8 cellular contexts compared by ENCODE assay signal in the genomic region with DNA sequence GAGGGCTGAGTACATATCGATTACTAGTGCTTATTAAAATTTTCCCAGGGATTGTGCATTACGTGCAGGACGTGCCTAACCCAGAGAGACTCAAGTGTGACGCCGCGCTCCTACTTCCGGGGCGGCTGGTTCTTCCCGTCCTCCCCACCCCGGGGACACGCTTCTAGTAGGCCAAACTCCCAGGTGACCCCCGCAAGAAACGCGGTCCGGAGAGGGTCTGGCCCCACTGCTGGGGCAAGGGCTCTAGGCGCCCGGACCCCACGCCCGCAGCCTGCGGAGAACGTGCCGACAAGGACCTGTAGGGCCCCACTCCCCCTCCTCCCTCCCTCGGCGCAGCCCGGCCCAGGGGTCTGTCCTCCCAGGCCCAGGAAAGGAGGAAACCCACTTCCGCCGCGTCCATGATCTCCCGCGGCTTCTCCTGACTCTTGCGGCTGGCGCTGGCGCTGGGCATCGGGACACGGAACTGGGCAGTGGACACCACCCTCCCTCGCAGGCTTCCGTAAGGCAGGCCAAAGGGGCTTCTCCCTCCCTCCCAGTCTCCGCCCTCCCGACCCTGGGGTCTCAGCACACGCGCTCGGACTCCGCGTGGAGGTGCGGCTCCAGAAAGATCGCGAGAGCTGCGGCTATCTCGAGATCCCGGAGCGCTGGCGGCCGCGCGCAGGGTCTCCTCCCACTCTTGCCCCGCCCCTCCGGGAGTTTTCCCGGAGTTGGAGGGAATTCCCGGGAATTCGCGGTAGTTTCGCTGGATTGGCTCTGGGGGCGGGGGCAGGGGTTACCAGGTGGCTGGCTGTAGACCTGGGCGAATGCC. TPM values are rescaled to one million over a fixed set of nuclear protein-coding genes. Genes with fewer than 3 reads are reported as not detected.
DNase-seq lines count a peak whose midpoint lies in the region; ATAC-seq, FAIRE-seq and TF ChIP-seq lines count a peak whose summit lies in the region.

A gene (minus strand): TSS at position 609 of the 808 bp plus-strand sequence. CDS start 158 bp downstream, at position 451.

- H3K4me3 ChIP-seq in pancreas (peak within 1 kb of the TSS; percentile 73 to 97 (median 91)), thyroid gland (replicated peaks in 1 of 3) (peak within 1 kb of the TSS; percentile 77 to 96 (median 87))

- H3K4me1 Mint-ChIP-seq in activated naive CD8-positive, alpha-beta T cell treated with anti-CD3 and anti-CD28 coated beads, Interleukin-2, amount 50 U/mL, for 24 hours: peaks cover 53% of the 10 kb centered on the region

- no peaks in the 10 kb centered on the region for H3K27me3 ChIP-seq in pancreas
- H3K27me3 ChIP-seq in thyroid gland: no peaks in the 10 kb centered on the region

- peaks cover 5% of the 10 kb centered on the region for H3K9me3 Mint-ChIP-seq in activated naive CD8-positive, alpha-beta T cell treated with anti-CD3 and anti-CD28 coated beads, Interleukin-2, amount 50 U/mL, for 24 hours

- H3K4me1 ChIP-seq in pancreas (peaks cover 7 to 20% (median 14%) of the 10 kb centered on the region in 3 donors), thyroid gland (peaks cover 11 to 12% of the 10 kb centered on the region in 2 donors)

- TF ChIP-seq CTCF in pancreas (IDR thresholded peaks at IDR 0.05) (no peak), thyroid gland (IDR thresholded peaks at IDR 0.05) (no peak)

- WGBS in pancreas, 2 donors: 0 to 1% methylated on average over 61 to 64 of the region's 64 CpGs
- WGBS in thyroid gland, 2 donors: 0 to 1% methylated on average over 23 to 40 of the region's 64 CpGs

- ATAC-seq in HG02763 (IDR thresholded peaks at IDR 0.05; ENCODE audit: unreplicated experiment): peak; percentile 75
- ATAC-seq in activated naive CD8-positive, alpha-beta T cell treated with anti-CD3 and anti-CD28 coated beads, Interleukin-2, amount 50 U/mL, for 24 hours: peak; percentile 87
- peak; percentile 99 for ATAC-seq in Right ventricle myocardium superior (ENCODE audit: poor library complexity)
- peak; percentile 96 to 99 (median 98) for ATAC-seq in pancreas

- peak; percentile 59 for TF ChIP-seq POLR2A in GM12891 (IDR thresholded peaks at IDR 0.05; ENCODE audit: low read depth, low read length)
- peak in 1 of 2 donors; percentile 73 for TF ChIP-seq POLR2A in thyroid gland (IDR thresholded peaks at IDR 0.05)

- H3K4me3 Mint-ChIP-seq in activated naive CD8-positive, alpha-beta T cell treated with anti-CD3 and anti-CD28 coated beads, Interleukin-2, amount 50 U/mL, for 24 hours: peak within 1 kb of the TSS; percentile 85

- H3K36me3 Mint-ChIP-seq in activated naive CD8-positive, alpha-beta T cell treated with anti-CD3 and anti-CD28 coated beads, Interleukin-2, amount 50 U/mL, for 24 hours (ENCODE audit: low read depth): peaks cover 35% of the 10 kb centered on the region

- peak; percentile 67 for FAIRE-seq in GM12891 (lab: Jason Lieb, UNC)
- FAIRE-seq in pancreas (lab: Jason Lieb, UNC): no peak

- H3K36me3 ChIP-seq in pancreas (peaks cover 0 to 9% (median 0%) of the 10 kb centered on the region in 3 donors), thyroid gland (no peaks in the 10 kb centered on the region)

- H3K9me3 ChIP-seq in pancreas: no peaks in the 10 kb centered on the region
- H3K9me3 ChIP-seq in thyroid gland: no peaks in the 10 kb centered on the region

- intact Hi-C loops in Right ventricle myocardium superior (cut with DNase I): no loop called here
- intact Hi-C loops in pancreas (cut with DNase I): no loop called here
- intact Hi-C loops in thyroid gland (cut with DNase I): no loop called here

- DNase-seq in GM12891 (ENCODE audit: insufficient read length, low spot score): peak; percentile 76
- peak; percentile 91 to 97 (median 96) for DNase-seq in NCI-H1417 (lab: John Stamatoyannopoulos, UW)
- peak; percentile 90 for DNase-seq in SW480 (ENCODE audit: low spot score)
- DNase-seq in activated naive CD8-positive, alpha-beta T cell treated with anti-CD3 and anti-CD28 coated beads, Interleukin-2, amount 50 U/mL, for 24 hours: peak; percentile 88
- peak; percentile 95 for DNase-seq in Right ventricle myocardium superior
- peak; percentile 93 to 97 (median 94) for DNase-seq in pancreas
- peak; percentile 91 for DNase-seq in thyroid gland

- peak within 1 kb of the TSS; percentile 97 for H3K27ac Mint-ChIP-seq in activated naive CD8-positive, alpha-beta T cell treated with anti-CD3 and anti-CD28 coated beads, Interleukin-2, amount 50 U/mL, for 24 hours

- H3K27ac ChIP-seq in pancreas (peak within 1 kb of the TSS; percentile 96 to 100 (median 97)), thyroid gland (peak within 1 kb of the TSS; percentile 84 to 86 (median 86))

- no peaks in the 10 kb centered on the region for H3K27me3 Mint-ChIP-seq in activated naive CD8-positive, alpha-beta T cell treated with anti-CD3 and anti-CD28 coated beads, Interleukin-2, amount 50 U/mL, for 24 hours

TF ChIP-seq in GM12891, 5 proteins besides CTCF, POLR2A, EP300 and RAD21:
- TF ChIP-seq SPI1 (IDR thresholded peaks at IDR 0.05; ENCODE audit: low read depth, low read length) (peak; percentile 10; the same call in 1 of the 2 replicates), POU2F2 (IDR thresholded peaks at IDR 0.05; ENCODE audit: low read depth, low read length) (no peak), POLR2AphosphoS5 (IDR thresholded peaks at IDR 0.05; ENCODE audit: low read depth, low read length) (peak; percentile 60), PAX5 (IDR thresholded peaks at IDR 0.05; ENCODE audit: insufficient read depth, low read length, severe bottlenecking) (peak; percentile 69), TAF1 (IDR thresholded peaks at IDR 0.05; ENCODE audit: low read depth, low read length) (peak; percentile 26; the same call in 1 of the 2 replicates)

RNA-seq across cellular contexts. Expression of the gene that starts here (rescaled TPM):
- polyA plus RNA-seq in GM12891 (2012; ENCODE audit: low read depth, missing spikeins): 99.1 TPM
- total RNA-seq in Right ventricle myocardium superior (62.8 TPM), pancreas (10 to 100 TPM; 29.8 to 41.3 (median 37.4) TPM), thyroid gland (10 to 100 TPM; 69.6 to 94.4 (median 75.9) TPM)
- 10 to 100 TPM; 34.9 to 49.0 TPM for polyA plus RNA-seq in pancreas

Comparison
In these comparisons a context has a peak if more than half of its experiments do, and no peak if none do; other contexts are left out.
1. Peak in every context shown above with its lines: DNase-seq, ATAC-seq, H3K4me3 ChIP-seq and H3K27ac ChIP-seq.